In genomic region chr2:85611217-85611704, GRCh38 we compare ENCODE assay signal across 8 cellular contexts. TPM values are rescaled to one million over a fixed set of nuclear protein-coding genes. Genes with fewer than 3 reads are reported as not detected.
DNase-seq lines count a peak whose midpoint lies in the region; FAIRE-seq and TF ChIP-seq lines count a peak whose summit lies in the region.

No MANE protein-coding gene starts in this region.

- TF ChIP-seq CTCF in SU-DHL-6 (IDR thresholded peaks at IDR 0.05; ENCODE audit: insufficient read depth, low read length, poor library complexity, severe bottlenecking) (no peak), glutamatergic neuron (IDR thresholded peaks at IDR 0.05; ENCODE audit: partially characterized antibody, unreplicated experiment) (no peak)

- no peaks in the 10 kb centered on the region for H3K9me2 ChIP-seq in SU-DHL-6 (replicated peaks; ENCODE audit: insufficient read depth, low read length)

- H3K4me3 Mint-ChIP-seq in glutamatergic neuron (ENCODE audit: unreplicated experiment): peak overlapping the region; percentile 95

- no peaks in the 10 kb centered on the region for H4K20me1 ChIP-seq in SU-DHL-6 (ENCODE audit: low read depth, low read length)

- H2AFZ ChIP-seq in SU-DHL-6 (ENCODE audit: low read depth, low read length, severe bottlenecking): peak overlapping the region; percentile 42

- peak overlapping the region; percentile 84 for H3K4me2 ChIP-seq in SU-DHL-6 (ENCODE audit: low read depth, low read length, poor library complexity, severe bottlenecking)

- WGBS in small intestine, 3 donors: 2 to 6% (median 5%) methylated on average over 24 of the region's 24 CpGs

- peak overlapping the region; percentile 89 for H3K27ac Mint-ChIP-seq in glutamatergic neuron (ENCODE audit: unreplicated experiment)

- H3K4me3 ChIP-seq in SU-DHL-6 (ENCODE audit: insufficient read depth, low read length, poor library complexity, severe bottlenecking) (peak overlapping the region; percentile 73), small intestine (ENCODE audit: low read depth in 1 of 2, low read length in 2 of 2) (peak overlapping the region; percentile 56 to 84)

- peaks cover 11% of the 10 kb centered on the region; the same call in 1 of the 2 replicates for H3F3A ChIP-seq in SU-DHL-6 (ENCODE audit: insufficient read depth)

- H3K27me3 ChIP-seq in SU-DHL-6 (ENCODE audit: low read length) (no peaks in the 10 kb centered on the region), small intestine (ENCODE audit: control insufficient read depth in 2 of 2, insufficient read depth in 2 of 2, low read length in 2 of 2) (no peaks in the 10 kb centered on the region)

- peak; percentile 8 for DNase-seq in NCI-H82 treated with DMSO at 0.1 percent for 48 hours (lab: John Stamatoyannopoulos, UW; ENCODE audit: unreplicated experiment)
- no peak for DNase-seq in NCI-H82 (lab: John Stamatoyannopoulos, UW)
- no peak for DNase-seq in glutamatergic neuron
- no peak for DNase-seq in small intestine
- DNase-seq in frontal cortex (ENCODE audit: low spot score in 2 of 2): no peak
- DNase-seq in KG1 (lab: John Stamatoyannopoulos, UW): no peak
- no peak for DNase-seq in NCI-H526 (lab: John Stamatoyannopoulos, UW)

- H3K4me1 ChIP-seq in small intestine (ENCODE audit: control insufficient read depth in 2 of 2, insufficient read depth in 1 of 2, low read depth in 1 of 2, low read length in 1 of 2): no peaks in the 10 kb centered on the region

- H3K9ac ChIP-seq in SU-DHL-6 (ENCODE audit: low read length): peak overlapping the region; percentile 77

- peaks cover 3% of the 10 kb centered on the region for H3K27me3 Mint-ChIP-seq in glutamatergic neuron (ENCODE audit: unreplicated experiment)

- H3K27ac ChIP-seq in SU-DHL-6 (ENCODE audit: low read depth, low read length) (peak overlapping the region; percentile 34), small intestine (ENCODE audit: low read depth in 1 of 2, low read length in 1 of 2) (peak overlapping the region; percentile 4 to 96)

- peaks cover 3% of the 10 kb centered on the region for H3K4me1 Mint-ChIP-seq in glutamatergic neuron (ENCODE audit: low read depth, unreplicated experiment)

- H3K9me3 ChIP-seq in SU-DHL-6 (ENCODE audit: insufficient read depth, low read length) (no peaks in the 10 kb centered on the region), small intestine (ENCODE audit: control insufficient read depth, low read depth) (no peaks in the 10 kb centered on the region)

- H3K79me2 ChIP-seq in SU-DHL-6 (ENCODE audit: insufficient read depth, low read length): peaks cover 13% of the 10 kb centered on the region

- H3K9me3 Mint-ChIP-seq in glutamatergic neuron (ENCODE audit: unreplicated experiment): peaks cover 9% of the 10 kb centered on the region

- no peak for FAIRE-seq in small intestine (lab: Jason Lieb, UNC)
- no peak for FAIRE-seq in frontal cortex (lab: Jason Lieb, UNC)

- no peaks in the 10 kb centered on the region for H3K36me3 ChIP-seq in SU-DHL-6 (ENCODE audit: low read length)
- peaks cover 0 to 2% of the 10 kb centered on the region in 2 donors for H3K36me3 ChIP-seq in small intestine (ENCODE audit: control insufficient read depth in 2 of 2, insufficient read depth in 2 of 2, low read length in 2 of 2)

- no peaks in the 10 kb centered on the region for H3K36me3 Mint-ChIP-seq in glutamatergic neuron (ENCODE audit: unreplicated experiment)

RNA-seq across cellular contexts. Expression of gene C2orf68, which starts 0.6 kb away (rescaled TPM):
- total RNA-seq in glutamatergic neuron (ENCODE audit: unreplicated experiment) (51.0 TPM), frontal cortex (22.8 TPM)
- polyA plus RNA-seq in small intestine: 10 to 100 TPM; 16.2 to 32.7 (median 17.9) TPM

RNA-seq across cellular contexts. Expression of gene USP39, which starts 4.7 kb away (rescaled TPM):
- 55.0 TPM for total RNA-seq in glutamatergic neuron (ENCODE audit: unreplicated experiment)
- 10 to 100 TPM; 24.6 to 37.2 (median 35.1) TPM for polyA plus RNA-seq in small intestine
- 38.3 TPM for total RNA-seq in frontal cortex

RNA-seq across cellular contexts. Expression of gene TMEM150A, which starts 8.8 kb away (rescaled TPM):
- total RNA-seq in glutamatergic neuron (ENCODE audit: unreplicated experiment) (18.1 TPM), frontal cortex (3.7 TPM)
- 10 to 100 TPM; 12.5 to 40.0 (median 22.4) TPM for polyA plus RNA-seq in small intestine

RNA-seq across cellular contexts. Expression of gene RNF181, which starts 15.7 kb away (rescaled TPM):
- 75.1 TPM for total RNA-seq in glutamatergic neuron (ENCODE audit: unreplicated experiment)
- 100 to 1,000 TPM; 171 to 234 (median 189) TPM for polyA plus RNA-seq in small intestine
- 51.8 TPM for total RNA-seq in frontal cortex

RNA-seq across cellular contexts. Expression of gene VAMP5, which starts 27.0 kb away (rescaled TPM):
- total RNA-seq in glutamatergic neuron (ENCODE audit: unreplicated experiment) (1.4 TPM), frontal cortex (3.3 TPM)
- polyA plus RNA-seq in small intestine: 100 to 1,000 TPM in 1 of 3 donors, 10 to 100 TPM in 2; 80.1 to 110 (median 92.6) TPM
